Comparison of ENCODE assay signal across 13 cellular contexts in the genomic region with DNA sequence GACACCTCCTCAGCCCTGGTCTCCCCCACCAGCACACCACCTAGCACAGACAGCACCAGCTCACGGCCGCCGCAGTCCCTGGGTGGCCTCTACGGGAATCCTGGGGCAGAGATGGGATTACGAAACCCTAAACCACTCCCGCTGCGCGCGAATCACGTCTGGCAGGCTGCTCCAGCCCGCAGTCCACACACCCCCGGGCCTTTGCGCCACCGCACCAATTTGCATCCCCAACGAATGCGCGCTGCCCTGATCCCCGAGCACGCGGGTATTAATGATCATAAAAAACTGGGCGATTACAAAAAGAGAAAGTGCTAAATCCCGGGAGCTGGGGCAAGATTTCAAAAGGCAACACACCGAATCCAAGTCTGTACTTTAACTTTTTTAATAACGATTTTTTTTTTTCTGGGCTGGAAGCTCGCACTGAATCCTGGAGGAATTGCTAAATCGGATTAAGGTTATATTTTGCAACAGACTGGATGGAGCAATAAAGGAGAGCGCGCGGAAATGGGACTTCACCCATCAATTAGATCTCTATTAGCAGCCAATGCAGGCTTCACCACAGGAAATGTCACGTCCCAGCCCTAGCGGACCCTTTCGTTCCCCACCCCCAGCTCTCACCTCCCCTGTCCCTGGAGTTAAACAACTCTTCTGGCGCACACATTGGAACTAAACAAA.
DNase-seq lines count a peak whose midpoint lies in the region; ATAC-seq and TF ChIP-seq lines count a peak whose summit lies in the region.
"Had no signal": no experiment of that assay in that cellular context is flagged by ENCODE, and none has a peak within 500 bp of the region (broad histone marks: within the 10 kb centered on the region; RNA-seq: fewer than 3 reads in every experiment).

No MANE protein-coding gene starts in this region.

- peaks cover 35% of the 10 kb centered on the region for H3F3A ChIP-seq in neural progenitor cell (ENCODE audit: low read depth)

- no peak overlapping the region for H3K4me3 ChIP-seq in fibroblast of villous mesenchyme (ENCODE audit: low read depth, low read length)
- no peak overlapping the region for H3K4me3 ChIP-seq in neural progenitor cell
- H3K4me3 ChIP-seq: prostate gland, uterus had no signal

- H3K4me3 Mint-ChIP-seq in neural progenitor cell: peak overlapping the region; percentile 15
- H3K4me3 Mint-ChIP-seq: activated CD8-positive, alpha-beta memory T cell treated with anti-CD3 and anti-CD28 coated beads, Interleukin-2, amount 10 ng/mL, durations not matched to agents 7 days and 5 days had no signal

- H2AFZ ChIP-seq in neural progenitor cell (replicated peaks): no peak overlapping the region

- peaks cover 5% of the 10 kb centered on the region for H3K9me3 Mint-ChIP-seq in neural progenitor cell
- H3K9me3 Mint-ChIP-seq: activated naive CD4-positive, alpha-beta T cell treated with anti-CD3 and anti-CD28 coated beads, Interleukin-2, amount 50 U/mL, for 72 hours had no signal

- H3K4me1 Mint-ChIP-seq in neural progenitor cell: peaks cover 38% of the 10 kb centered on the region

- peaks cover 100% of the 10 kb centered on the region for H3K27me3 ChIP-seq in neural progenitor cell

- no peak overlapping the region for H3K27ac ChIP-seq in neural progenitor cell
- H3K27ac ChIP-seq: prostate gland, uterus had no signal

- no peaks in the 10 kb centered on the region for H3K36me3 ChIP-seq in neural progenitor cell
- H3K36me3 ChIP-seq: prostate gland, uterus had no signal

- peaks cover 7% of the 10 kb centered on the region for H3K4me1 ChIP-seq in neural progenitor cell
- H3K4me1 ChIP-seq: prostate gland had no signal

- H3K9ac ChIP-seq in neural progenitor cell: no peak overlapping the region

- no peaks in the 10 kb centered on the region for H3K36me3 Mint-ChIP-seq in neural progenitor cell
- H3K36me3 Mint-ChIP-seq: activated CD8-positive, alpha-beta memory T cell treated with anti-CD3 and anti-CD28 coated beads, Interleukin-2, amount 10 ng/mL, durations not matched to agents 7 days and 5 days; activated naive CD4-positive, alpha-beta T cell treated with anti-CD3 and anti-CD28 coated beads, Interleukin-2, amount 50 U/mL, for 72 hours had no signal

- DNase-seq in EH (ENCODE audit: low read depth) (peak; percentile 29), MV-4-11 (lab: John Stamatoyannopoulos, UW) (peak; percentile 27), fibroblast of villous mesenchyme (ENCODE audit: low read depth) (peak; percentile 10), neural progenitor cell (ENCODE audit: low spot score) (peak; percentile 67), SHP77 treated with DMSO at 0.1 percent for 48 hours (lab: John Stamatoyannopoulos, UW) (no peak), NCI-H1694 (lab: John Stamatoyannopoulos, UW) (no peak)
- DNase-seq: activated CD8-positive, alpha-beta memory T cell treated with anti-CD3 and anti-CD28 coated beads, Interleukin-2, amount 10 ng/mL, durations not matched to agents 7 days and 5 days; DND-41; uterus had no signal

- peaks cover 64% of the 10 kb centered on the region for H3K27me3 Mint-ChIP-seq in neural progenitor cell (ENCODE audit: insufficient read depth, low read depth)

- peaks cover 54% of the 10 kb centered on the region for H4K20me1 ChIP-seq in neural progenitor cell (ENCODE audit: low read depth)

- peak overlapping the region; percentile 52 for H3K4me2 ChIP-seq in neural progenitor cell

- TF ChIP-seq CTCF in fibroblast of villous mesenchyme (IDR thresholded peaks at IDR 0.05; ENCODE audit: insufficient read depth, low read depth, low read length) (no peak), neural progenitor cell (IDR thresholded peaks at IDR 0.05) (no peak)

- no peaks in the 10 kb centered on the region for H3K9me3 ChIP-seq in neural progenitor cell (ENCODE audit: low read depth)
- H3K9me3 ChIP-seq: prostate gland, uterus had no signal

- no peak overlapping the region for H3K27ac Mint-ChIP-seq in neural progenitor cell
- H3K27ac Mint-ChIP-seq: activated CD8-positive, alpha-beta memory T cell treated with anti-CD3 and anti-CD28 coated beads, Interleukin-2, amount 10 ng/mL, durations not matched to agents 7 days and 5 days; activated naive CD4-positive, alpha-beta T cell treated with anti-CD3 and anti-CD28 coated beads, Interleukin-2, amount 50 U/mL, for 72 hours had no signal

- no peak for ATAC-seq in GM19395 (IDR thresholded peaks at IDR 0.05; ENCODE audit: unreplicated experiment)
- no peak for ATAC-seq in HG03565 (IDR thresholded peaks at IDR 0.05; ENCODE audit: unreplicated experiment)
- ATAC-seq: activated CD8-positive, alpha-beta memory T cell treated with anti-CD3 and anti-CD28 coated beads, Interleukin-2, amount 10 ng/mL, durations not matched to agents 7 days and 5 days; activated naive CD4-positive, alpha-beta T cell treated with anti-CD3 and anti-CD28 coated beads, Interleukin-2, amount 50 U/mL, for 72 hours had no signal

- H3K79me2 ChIP-seq in neural progenitor cell (ENCODE audit: low read depth): no peaks in the 10 kb centered on the region

Comparison
In these comparisons a context has a peak if more than half of its experiments do, and no peak if none do; other contexts are left out.
1. DNase-seq: peak in EH (single experiment), MV-4-11 (single experiment), fibroblast of villous mesenchyme (single experiment) and neural progenitor cell (single experiment); none in SHP77 treated with DMSO at 0.1 percent for 48 hours (single experiment) and NCI-H1694 (single experiment).